1 cellular context compared by ENCODE assay signal in genomic region chr1:70685300-70686286, GRCh38.
TF ChIP-seq lines count a peak whose summit lies in the region.

No MANE protein-coding gene starts in this region.

TF ChIP-seq in H1, 55 proteins besides CTCF, POLR2A, EP300 and RAD21 (continued from another document):
- TF ChIP-seq USF2 (IDR thresholded peaks at IDR 0.05; ENCODE audit: low read length) (no peak), TAF1 (IDR thresholded peaks at IDR 0.05; ENCODE audit: low read depth, low read length) (no peak), POU5F1 (IDR thresholded peaks at IDR 0.05; ENCODE audit: low read depth, low read length) (no peak), EGR1 (IDR thresholded peaks at IDR 0.05; ENCODE audit: borderline replicate concordance, low read depth, low read length) (peak; percentile 30; the same call in 1 of the 2 replicates), TCF12 (IDR thresholded peaks at IDR 0.05; ENCODE audit: low read depth, low read length) (0 out of 2 replicates have a peak, but pooled peaks have one; percentile 21), HDAC6 (IDR thresholded peaks at IDR 0.05; ENCODE audit: low read depth, low read length) (no peak), BRCA1 (IDR thresholded peaks at IDR 0.05; ENCODE audit: low read depth, low read length) (no peak), BACH1 (IDR thresholded peaks at IDR 0.05; ENCODE audit: low read length) (no peak), KDM1A (IDR thresholded peaks at IDR 0.05; ENCODE audit: borderline replicate concordance, low read length) (no peak), E2F6 (IDR thresholded peaks at IDR 0.05) (peak; percentile 52), YY1 (IDR thresholded peaks at IDR 0.05; ENCODE audit: low read depth, low read length) (peak; percentile 73), JUND (IDR thresholded peaks at IDR 0.05; ENCODE audit: low read length) (0 out of 2 replicates have a peak, but pooled peaks have one; percentile 7), SRF (IDR thresholded peaks at IDR 0.05; ENCODE audit: low read depth, low read length) (no peak), CEBPB (IDR thresholded peaks at IDR 0.05; ENCODE audit: low read depth, low read length) (peak; percentile 74), ASH2L (IDR thresholded peaks at IDR 0.05; ENCODE audit: low read length) (peak; percentile 36)
